Comparison of ENCODE assay signal across 10 cellular contexts in the genomic region with DNA sequence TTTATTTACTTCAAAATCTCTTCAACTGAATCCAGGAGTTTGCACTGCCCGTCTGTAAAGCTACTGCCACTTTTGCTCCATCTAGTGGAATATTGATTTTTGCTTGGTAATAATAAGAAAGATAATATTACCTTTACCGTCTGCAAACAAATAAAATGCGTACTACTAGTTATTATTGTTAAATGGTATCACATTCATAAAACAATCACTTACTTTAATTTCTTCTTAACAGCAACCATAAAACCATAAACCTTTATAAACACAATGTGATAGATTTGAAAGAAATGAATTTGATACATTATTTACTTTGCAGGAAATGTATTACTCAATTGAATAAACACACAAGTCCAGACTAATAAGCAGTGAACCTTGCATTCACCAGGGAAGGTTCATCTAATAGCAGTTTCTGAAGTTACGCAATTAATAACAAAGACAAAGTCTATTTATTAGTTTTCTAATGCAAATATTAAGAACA. TPM values are rescaled to one million over a fixed set of nuclear protein-coding genes. Genes with fewer than 3 reads are reported as not detected.
DNase-seq lines count a peak whose midpoint lies in the region; ATAC-seq and TF ChIP-seq lines count a peak whose summit lies in the region.
"Had no signal": no experiment of that assay in that cellular context is flagged by ENCODE, and none has a peak within 500 bp of the region (broad histone marks: within the 10 kb centered on the region; RNA-seq: fewer than 3 reads in every experiment).

No MANE protein-coding gene starts in this region.

- no peak overlapping the region for H3K4me3 ChIP-seq in epithelial cell of proximal tubule (ENCODE audit: low read depth, low read length)

- ATAC-seq in HG03442 (IDR thresholded peaks at IDR 0.05; ENCODE audit: unreplicated experiment) (no peak), HG03565 (IDR thresholded peaks at IDR 0.05; ENCODE audit: unreplicated experiment) (no peak)
- ATAC-seq: natural killer cell treated with Interleukin-12 subunit alpha and Interleukin-12 subunit beta and Interleukin-15 and Interleukin-18, amount 100 ng/mL, for 72 hours had no signal

- peak; percentile 14 for DNase-seq in NCI-H1436 (lab: John Stamatoyannopoulos, UW)
- no peak for DNase-seq in NCI-H1436 treated with DMSO at 0.1 percent for 48 hours (lab: John Stamatoyannopoulos, UW)
- DNase-seq in NCI-H748 (lab: John Stamatoyannopoulos, UW; ENCODE audit: unreplicated experiment): peak; percentile 85
- DNase-seq in epithelial cell of proximal tubule (ENCODE audit: low read depth): no peak
- peak; percentile 36 for DNase-seq in putamen (ENCODE audit: low spot score)
- DNase-seq in NAMALWA (ENCODE audit: low spot score): no peak
- DNase-seq: NCI-H187 treated with DMSO at 0.1 percent for 48 hours had no signal

- peak; percentile 54 for TF ChIP-seq CTCF in epithelial cell of proximal tubule (conservative IDR thresholded peaks at IDR 0.05; ENCODE audit: low read depth, low read length)

RNA-seq across cellular contexts. Expression of a gene that starts 6.4 kb away (rescaled TPM):
- not detected in 2 replicates for total RNA-seq in epithelial cell of proximal tubule
- total RNA-seq: natural killer cell treated with Interleukin-12 subunit alpha and Interleukin-12 subunit beta and Interleukin-15 and Interleukin-18, amount 100 ng/mL, for 72 hours had no signal

Comparison
In these comparisons a context has a peak if more than half of its experiments do, and no peak if none do; other contexts are left out.
1. DNase-seq: peak in NCI-H1436 (single experiment), NCI-H748 (single experiment) and putamen (single experiment); none in NCI-H1436 treated with DMSO at 0.1 percent for 48 hours (single experiment), epithelial cell of proximal tubule (single experiment) and NAMALWA (single experiment).